In the genomic region with DNA sequence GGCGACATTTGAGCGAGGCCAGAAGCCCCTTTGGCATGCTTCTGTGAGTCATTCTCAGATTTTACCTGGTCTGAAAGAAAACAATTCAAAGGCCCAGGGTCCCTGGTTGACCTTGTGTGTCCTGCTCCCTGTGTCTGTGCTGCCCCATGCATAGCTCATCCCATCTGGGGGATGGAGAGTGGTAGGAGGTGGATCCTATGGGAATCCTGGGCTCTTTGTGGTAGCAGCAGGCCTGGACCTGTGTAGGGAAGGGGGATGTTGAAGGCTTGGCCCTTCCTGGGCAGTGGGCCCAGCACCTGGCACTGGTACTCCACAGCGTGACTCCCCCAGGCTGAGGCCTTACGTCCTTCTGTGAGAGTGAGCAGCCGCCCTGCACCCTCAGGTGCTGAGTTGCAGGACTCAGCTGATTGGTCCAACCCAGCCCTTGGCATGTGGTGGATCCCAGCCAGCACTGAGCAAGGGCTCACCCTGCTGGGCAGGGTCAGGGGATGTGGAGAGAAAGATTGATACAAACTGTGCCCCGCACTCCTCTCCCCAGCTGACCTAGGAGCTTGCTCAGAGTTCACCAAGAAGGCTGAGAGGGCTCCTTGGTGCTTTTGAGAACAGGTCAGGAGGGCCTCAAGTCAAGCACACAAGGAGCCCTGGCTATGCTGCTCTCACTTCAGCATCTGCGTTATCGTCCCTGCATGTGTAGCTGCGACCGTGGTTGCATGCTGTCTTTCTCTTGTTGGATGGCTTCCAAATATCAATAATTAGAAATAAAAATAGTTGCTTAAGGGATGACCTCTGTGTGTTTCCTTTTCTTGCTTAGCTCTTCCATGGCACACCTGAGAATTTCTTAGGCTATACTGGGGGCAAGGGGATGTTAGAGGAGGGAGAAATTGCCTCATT, we compare ENCODE assay signal across 9 cellular contexts. TPM values are rescaled to one million over a fixed set of nuclear protein-coding genes. Genes with fewer than 3 reads are reported as not detected.
DNase-seq lines count a peak whose midpoint lies in the region; ATAC-seq and TF ChIP-seq lines count a peak whose summit lies in the region.
"Had no signal": no experiment of that assay in that cellular context is flagged by ENCODE, and none has a peak within 500 bp of the region (broad histone marks: within the 10 kb centered on the region; RNA-seq: fewer than 3 reads in every experiment).

No MANE protein-coding gene starts in this region.

- no peaks in the 10 kb centered on the region for H3K36me3 ChIP-seq in DND-41 (ENCODE audit: insufficient read depth, low read length)
- H3K36me3 ChIP-seq in neuronal stem cell (replicated peaks in 1 of 2; ENCODE audit: control insufficient read depth in 2 of 2, insufficient read depth in 2 of 2, low read length in 2 of 2): no peaks in the 10 kb centered on the region

- H2AFZ ChIP-seq in DND-41 (ENCODE audit: low read depth, low read length) (no peak overlapping the region), neuronal stem cell (ENCODE audit: low read length) (no peak overlapping the region)

- H3K79me2 ChIP-seq in DND-41 (ENCODE audit: insufficient read depth, low read length): no peaks in the 10 kb centered on the region

- H3K4me1 ChIP-seq in DND-41 (ENCODE audit: insufficient read depth, low read length) (no peaks in the 10 kb centered on the region), neuronal stem cell (ENCODE audit: control insufficient read depth in 2 of 2, insufficient read depth in 1 of 2, low read depth in 1 of 2, low read length in 2 of 2) (peaks cover 0 to 4% of the 10 kb centered on the region in 2 donors)

- no peak overlapping the region for H3K14ac ChIP-seq in neuronal stem cell (ENCODE audit: low read length)

- H4K91ac ChIP-seq in neuronal stem cell (ENCODE audit: low read depth, low read length, poor library complexity): no peak overlapping the region

- in situ Hi-C loops in GM13977 (cut with MboI; ENCODE audit: low pct_unique_long_range_greater_than_20kb, low sequenced_read_pairs, unreplicated experiment): no loop called here

- no peak overlapping the region for H2BK120ac ChIP-seq in neuronal stem cell (ENCODE audit: low read depth, low read length)

- no peak overlapping the region for H3K23ac ChIP-seq in neuronal stem cell (ENCODE audit: low read depth, low read length, poor library complexity)

- no peak overlapping the region for H2BK12ac ChIP-seq in neuronal stem cell (ENCODE audit: low read length)

- H3K4ac ChIP-seq in neuronal stem cell (ENCODE audit: low read length): no peak overlapping the region

- H3K4me2 ChIP-seq in DND-41 (ENCODE audit: insufficient read depth, low read length) (no peak overlapping the region), neuronal stem cell (ENCODE audit: insufficient read depth, low read length, poor library complexity, severe bottlenecking) (no peak overlapping the region)

- H3K9me3 ChIP-seq in DND-41 (ENCODE audit: insufficient read depth, low read length, severe bottlenecking): no peaks in the 10 kb centered on the region
- peaks cover 0 to 5% of the 10 kb centered on the region in 2 donors for H3K9me3 ChIP-seq in neuronal stem cell (replicated peaks in 1 of 2; ENCODE audit: control insufficient read depth in 2 of 2, insufficient read depth in 1 of 2, low read depth in 1 of 2, low read length in 2 of 2)

- 0 out of 2 replicates have a peak, but pooled peaks cover 2% of the 10 kb centered on the region for H4K20me1 ChIP-seq in DND-41 (ENCODE audit: insufficient read depth, low read length)

- H3K79me1 ChIP-seq in neuronal stem cell (ENCODE audit: low read depth, low read length): no peaks in the 10 kb centered on the region

- ATAC-seq in DND-41 (ENCODE audit: insufficient read depth, low read depth) (no peak), GM19455 (IDR thresholded peaks at IDR 0.05; ENCODE audit: unreplicated experiment) (no peak)

- peak overlapping the region; percentile 88 for H3K18ac ChIP-seq in neuronal stem cell (ENCODE audit: low read length)

- no peak overlapping the region for H2BK5ac ChIP-seq in neuronal stem cell (ENCODE audit: low read length)

- no peaks in the 10 kb centered on the region for H3K27me3 ChIP-seq in DND-41 (ENCODE audit: insufficient read depth, low read length, poor library complexity)
- no peaks in the 10 kb centered on the region for H3K27me3 ChIP-seq in neuronal stem cell (ENCODE audit: control insufficient read depth in 3 of 3, insufficient read depth in 3 of 3, low read depth in 1 of 3, low read length in 3 of 3)

- H3K4me3 ChIP-seq in DND-41 (ENCODE audit: low read depth in 1 of 2, low read length in 2 of 2) (no peak overlapping the region), epithelial cell of esophagus (ENCODE audit: low read length) (no peak overlapping the region), neuronal stem cell (ENCODE audit: low read length in 2 of 2) (no peak overlapping the region)

- TF ChIP-seq CTCF in DND-41 (IDR thresholded peaks at IDR 0.05; ENCODE audit: borderline replicate concordance, extremely low read depth, low read length, poor library complexity, severe bottlenecking) (peak; percentile 7), epithelial cell of esophagus (IDR thresholded peaks at IDR 0.05; ENCODE audit: insufficient read depth, low read depth, low read length, missing control alignments) (peak; percentile 49), GM13977 (IDR thresholded peaks at IDR 0.05; ENCODE audit: extremely low read depth, insufficient read depth, missing control alignments) (no peak)

- H3K27ac ChIP-seq in DND-41 (ENCODE audit: low read length): no peak overlapping the region
- H3K27ac ChIP-seq in neuronal stem cell (replicated peaks; ENCODE audit: low read length): no peak overlapping the region

- no peak overlapping the region for H4K8ac ChIP-seq in neuronal stem cell (ENCODE audit: low read depth, low read length)

- WGBS in neuronal stem cell (ENCODE audit: extremely low coverage in 2 of 2, insufficient read length in 2 of 2, insufficient replicate concordance in 1 of 2), 2 donors: no CpG with 5 or more reads among the region's 10 CpGs

- no peak overlapping the region for H2BK15ac ChIP-seq in neuronal stem cell (ENCODE audit: low read length)

- no peak overlapping the region for H3K9ac ChIP-seq in DND-41 (ENCODE audit: low read depth, low read length)
- no peak overlapping the region for H3K9ac ChIP-seq in neuronal stem cell (ENCODE audit: low read depth, low read length, poor library complexity)

- no peak overlapping the region for H2AK5ac ChIP-seq in neuronal stem cell (ENCODE audit: low read depth, low read length)

- DNase-seq in DND-41: no peak
- DNase-seq in NCI-H226: peak; percentile 79
- peak; percentile 96 for DNase-seq in epithelial cell of esophagus (ENCODE audit: low read depth)
- DNase-seq in neuronal stem cell (ENCODE audit: low spot score): no peak
- DNase-seq in activated T-cell treated with anti-CD3 and anti-CD28 coated beads, Interleukin-2, amount 50 U/mL, for 1 hour: no peak
- no peak for DNase-seq in NCI-H1694 treated with DMSO at 0.1 percent for 48 hours (lab: John Stamatoyannopoulos, UW)
- DNase-seq in GM13977 (ENCODE audit: low spot score): no peak
- DNase-seq: activated T-cell treated with anti-CD3 and anti-CD28 coated beads, Interleukin-2, amount 50 U/mL, for 48 hours had no signal

RNA-seq across cellular contexts. Expression of a gene that starts 21.4 kb away (rescaled TPM):
- polyA plus RNA-seq in neuronal stem cell (2013, experiment 1 of 2): 14.4 TPM
- polyA plus RNA-seq in neuronal stem cell (2013, experiment 2 of 2): 14.3 TPM

RNA-seq across cellular contexts. Expression of a gene that starts 32.1 kb away (rescaled TPM):
- polyA plus RNA-seq in neuronal stem cell (2013, experiment 1 of 2): 16.5 TPM
- polyA plus RNA-seq in neuronal stem cell (2013, experiment 2 of 2): 15.9 TPM

RNA-seq across cellular contexts. Expression of a gene that starts 32.3 kb away (rescaled TPM):
- 9.3 TPM for polyA plus RNA-seq in neuronal stem cell (2013, experiment 1 of 2)
- 8.2 TPM for polyA plus RNA-seq in neuronal stem cell (2013, experiment 2 of 2)

Comparison
In these comparisons a context has a peak if more than half of its experiments do, and no peak if none do; other contexts are left out.
1. DNase-seq: peak in NCI-H226 (single experiment) and epithelial cell of esophagus (single experiment); none in DND-41 (single experiment), neuronal stem cell (single experiment), activated T-cell treated with anti-CD3 and anti-CD28 coated beads, Interleukin-2, amount 50 U/mL, for 1 hour (single experiment), NCI-H1694 treated with DMSO at 0.1 percent for 48 hours (single experiment) and GM13977 (single experiment).